In the genomic region with DNA sequence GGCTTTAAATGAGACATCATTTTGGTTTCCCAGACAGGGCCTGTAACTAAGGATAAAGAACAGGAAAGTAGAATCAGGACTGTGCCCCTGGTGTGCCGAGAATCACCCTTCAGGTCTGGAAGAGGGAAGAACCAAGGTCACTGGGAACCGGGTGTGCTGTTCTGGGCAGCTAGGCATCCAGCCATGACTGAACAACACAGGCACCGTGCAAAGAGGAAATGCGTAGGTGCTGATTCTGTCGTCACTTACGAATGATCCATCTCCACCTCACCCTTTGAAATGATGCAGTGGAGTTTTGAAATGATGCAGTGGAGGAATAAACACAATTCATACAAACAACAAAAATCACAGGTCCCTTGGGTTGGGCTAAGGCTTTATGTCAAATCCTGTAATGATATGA, we compare ENCODE assay signal across 18 cellular contexts.
DNase-seq lines count a peak whose midpoint lies in the region; ATAC-seq and TF ChIP-seq lines count a peak whose summit lies in the region.
"Had no signal": no experiment of that assay in that cellular context is flagged by ENCODE, and none has a peak within 500 bp of the region (broad histone marks: within the 10 kb centered on the region; RNA-seq: fewer than 3 reads in every experiment).

No MANE protein-coding gene starts in this region.

- intact Hi-C loops in psoas muscle (cut with DNase I) (no loop called here), OCI-LY7 (cut with micrococcal nuclease; ENCODE audit: unreplicated experiment) (no loop called here)

- no peaks in the 10 kb centered on the region for H3K79me2 ChIP-seq in OCI-LY7 (ENCODE audit: insufficient read depth, low read depth, low read length)

- H3K4me3 ChIP-seq in psoas muscle (no peak overlapping the region), OCI-LY7 (ENCODE audit: low read depth, low read length, poor library complexity, severe bottlenecking) (no peak overlapping the region)
- H3K4me3 ChIP-seq: gastrocnemius medialis, lower lobe of right lung, spleen, suprapubic skin had no signal

- no peaks in the 10 kb centered on the region for H3K36me3 Mint-ChIP-seq in central memory CD8-positive, alpha-beta T cell (ENCODE audit: insufficient read depth)

- no peaks in the 10 kb centered on the region for H4K20me1 ChIP-seq in OCI-LY7 (ENCODE audit: insufficient read depth, low read length)

- CTCF ChIA-PET in OCI-LY7 (lab: Charles Lee; ENCODE audit: unreplicated experiment) = no interaction called here

- H3K27me3 ChIP-seq in psoas muscle (ENCODE audit: insufficient read depth in 3 of 3, low read length in 2 of 3) = peaks cover 0 to 4% (median 0%) of the 10 kb centered on the region in 3 donors
- H3K27me3 ChIP-seq: gastrocnemius medialis, suprapubic skin had no signal

- 84 to 91% (median 85%) methylated on average over 6 of the region's 6 CpGs for WGBS in psoas muscle, 3 donors

- no peaks in the 10 kb centered on the region for H3K36me3 ChIP-seq in psoas muscle (ENCODE audit: insufficient read depth in 1 of 2, low read depth in 1 of 2)
- H3K36me3 ChIP-seq in OCI-LY7 (ENCODE audit: insufficient read depth, low read length) = no peaks in the 10 kb centered on the region
- H3K36me3 ChIP-seq: gastrocnemius medialis, lower lobe of right lung, spleen, suprapubic skin had no signal

- no peaks in the 10 kb centered on the region for H3K9me2 ChIP-seq in OCI-LY7 (ENCODE audit: insufficient read depth, low read length)

- H3K4me1 ChIP-seq in psoas muscle (no peaks in the 10 kb centered on the region), OCI-LY7 (ENCODE audit: insufficient read depth, low read length, poor library complexity, severe bottlenecking) (no peaks in the 10 kb centered on the region)
- H3K4me1 ChIP-seq: gastrocnemius medialis had no signal

- TF ChIP-seq CTCF in psoas muscle (IDR thresholded peaks at IDR 0.05) = no peak
- no peak for TF ChIP-seq CTCF in OCI-LY7 (conservative IDR thresholded peaks at IDR 0.05; ENCODE audit: low read length)

- H3K27me3 Mint-ChIP-seq in central memory CD8-positive, alpha-beta T cell = peaks cover 93% of the 10 kb centered on the region

- H3K9me3 ChIP-seq in psoas muscle (no peaks in the 10 kb centered on the region), OCI-LY7 (ENCODE audit: low read length) (no peaks in the 10 kb centered on the region)
- H3K9me3 ChIP-seq: gastrocnemius medialis, lower lobe of right lung, spleen, suprapubic skin had no signal

- H3K4me2 ChIP-seq in OCI-LY7 (ENCODE audit: low read length) = no peak overlapping the region

- H3K27ac ChIP-seq in psoas muscle (no peak overlapping the region), OCI-LY7 (ENCODE audit: low read depth, low read length, poor library complexity, severe bottlenecking) (no peak overlapping the region)
- H3K27ac ChIP-seq: gastrocnemius medialis, lower lobe of right lung, spleen, suprapubic skin had no signal

- no peaks in the 10 kb centered on the region for H3K9me3 Mint-ChIP-seq in central memory CD8-positive, alpha-beta T cell

- H3K4me1 Mint-ChIP-seq in central memory CD8-positive, alpha-beta T cell = no peaks in the 10 kb centered on the region

- no peak overlapping the region for H3K4me3 Mint-ChIP-seq in central memory CD8-positive, alpha-beta T cell

- ATAC-seq in GM21360 (IDR thresholded peaks at IDR 0.05; ENCODE audit: unreplicated experiment) = peak; percentile 54
- ATAC-seq in central memory CD8-positive, alpha-beta T cell (replicated peaks; ENCODE audit: extremely low read depth, poor library complexity, severe bottlenecking) = peak; percentile 46
- ATAC-seq in psoas muscle = no peak
- ATAC-seq in GM19452 (IDR thresholded peaks at IDR 0.05; ENCODE audit: unreplicated experiment) = no peak
- ATAC-seq: gastrocnemius medialis, lower lobe of right lung had no signal

- no TSS peak for BruUV-seq in OCI-LY7 (replicated peaks; lab: Mats Ljungman, UMichigan)

- H2AFZ ChIP-seq in OCI-LY7 (ENCODE audit: low read length) = no peak overlapping the region

- H3K27ac Mint-ChIP-seq in central memory CD8-positive, alpha-beta T cell (ENCODE audit: low read depth) = no peak overlapping the region

- DNase-seq in activated naive CD4-positive, alpha-beta T cell treated with Interleukin-2 at 50 U/mL for 16 hours = peak; percentile 14
- no peak for DNase-seq in activated naive CD4-positive, alpha-beta T cell treated with anti-CD3 and anti-CD28 coated beads, Interleukin-2, amount 50 U/mL, for 16 hours
- DNase-seq in central memory CD8-positive, alpha-beta T cell (ENCODE audit: low spot score in 2 of 2) = no peak
- peak; percentile 13 for DNase-seq in stimulated activated CD4-positive, alpha-beta T cell treated with anti-CD3 and anti-CD28 coated beads, Interleukin-4, amount 100 ng/mL, for 24 hours
- DNase-seq in psoas muscle = no peak
- no peak for DNase-seq in OCI-LY7 (ENCODE audit: low spot score)
- DNase-seq: anterior cingulate cortex, DND-41, gastrocnemius medialis, GOT3, Karpas-422, lower lobe of right lung, NCI-H1417, NCI-H345, spleen had no signal

- POLR2A ChIA-PET in OCI-LY7 (lab: Charles Lee) = no interaction called here

Comparison
In these comparisons a context has a peak if more than half of its experiments do, and no peak if none do; other contexts are left out.
1. DNase-seq: peak in activated naive CD4-positive, alpha-beta T cell treated with Interleukin-2 at 50 U/mL for 16 hours (single experiment) and stimulated activated CD4-positive, alpha-beta T cell treated with anti-CD3 and anti-CD28 coated beads, Interleukin-4, amount 100 ng/mL, for 24 hours (single experiment); none in activated naive CD4-positive, alpha-beta T cell treated with anti-CD3 and anti-CD28 coated beads, Interleukin-2, amount 50 U/mL, for 16 hours (single experiment), central memory CD8-positive, alpha-beta T cell (0 of 2), psoas muscle (0 of 2) and OCI-LY7 (single experiment).
2. ATAC-seq: peak in GM21360 (single experiment) and central memory CD8-positive, alpha-beta T cell (single experiment); none in psoas muscle (0 of 4) and GM19452 (single experiment).